In the genomic region with DNA sequence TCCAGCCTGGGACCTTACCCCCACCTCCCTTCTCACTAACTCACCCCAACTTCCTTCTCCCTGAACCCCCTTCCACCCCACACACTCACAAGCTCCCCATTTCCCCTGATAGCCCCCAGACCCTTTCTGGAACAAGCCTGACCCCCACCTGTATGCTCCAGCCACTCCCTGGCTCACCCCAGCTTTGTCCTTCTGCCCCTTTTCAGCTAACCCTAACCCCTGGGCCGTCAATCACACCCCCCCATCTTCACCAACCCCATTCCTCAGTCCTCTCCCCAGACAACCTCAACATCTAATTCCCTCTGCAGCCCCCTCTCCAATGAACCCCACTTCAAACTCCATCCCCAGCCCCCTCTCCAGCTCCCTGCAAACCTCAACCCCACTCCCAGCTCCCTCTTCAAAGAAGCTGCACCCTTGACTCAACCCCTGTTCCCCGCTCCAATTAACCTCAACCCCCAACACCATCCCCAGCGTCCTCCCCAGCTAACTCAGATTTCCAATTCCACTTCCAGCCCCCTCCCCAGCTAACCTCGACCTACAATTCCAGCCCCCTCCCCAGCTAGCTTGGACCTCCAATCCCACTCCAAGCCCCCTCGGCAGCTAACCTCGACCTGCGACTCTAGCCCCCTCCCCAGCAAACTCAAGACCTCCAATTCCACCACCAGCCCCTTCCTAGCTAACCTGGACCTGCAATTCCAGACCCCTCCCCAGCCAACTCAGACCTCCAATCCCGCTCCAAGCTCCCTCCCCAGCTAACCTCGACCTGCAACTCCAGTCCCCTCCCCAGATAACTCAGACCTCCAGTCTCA, we compare ENCODE assay signal across 8 cellular contexts. TPM values are rescaled to one million over a fixed set of nuclear protein-coding genes. Genes with fewer than 3 reads are reported as not detected.
DNase-seq lines count a peak whose midpoint lies in the region; TF ChIP-seq lines count a peak whose summit lies in the region.
"Had no signal": no experiment of that assay in that cellular context is flagged by ENCODE, and none has a peak within 500 bp of the region (broad histone marks: within the 10 kb centered on the region; RNA-seq: fewer than 3 reads in every experiment).

No MANE protein-coding gene starts in this region.

- no peak overlapping the region for H3K27ac ChIP-seq in SK-N-MC
- H3K27ac ChIP-seq in smooth muscle cell (ENCODE audit: low read depth), result no peak overlapping the region

- no peaks in the 10 kb centered on the region for H3K4me1 ChIP-seq in smooth muscle cell (ENCODE audit: low read depth)

- H4K20me1 ChIP-seq in smooth muscle cell (ENCODE audit: low read depth), result no peaks in the 10 kb centered on the region

- H3K79me2 ChIP-seq in smooth muscle cell (ENCODE audit: low read depth), result no peaks in the 10 kb centered on the region

- 29% methylated on average over 5 of the region's 9 CpGs for WGBS in smooth muscle cell (ENCODE audit: low lambda C conversion rate)

- no peak overlapping the region for H3K9ac ChIP-seq in SK-N-MC (ENCODE audit: insufficient read length)
- H3K9ac ChIP-seq in smooth muscle cell (ENCODE audit: low read depth), result no peak overlapping the region

- no peaks in the 10 kb centered on the region for H3K9me3 ChIP-seq in SK-N-MC (ENCODE audit: low read depth, low read length)
- H3K9me3 ChIP-seq in smooth muscle cell (replicated peaks; ENCODE audit: low read depth), result no peaks in the 10 kb centered on the region

- no peaks in the 10 kb centered on the region for H3K36me3 ChIP-seq in SK-N-MC (ENCODE audit: insufficient read depth, low read length)
- no peaks in the 10 kb centered on the region for H3K36me3 ChIP-seq in smooth muscle cell (ENCODE audit: low read depth)

- DNase-seq in GM12865 (ENCODE audit: low read depth) (no peak), SK-N-MC (ENCODE audit: low read depth, low spot score) (no peak), smooth muscle cell (lab: John Stamatoyannopoulos, UW; ENCODE audit: unreplicated experiment) (no peak), NCI-H1694 treated with DMSO at 0.1 percent for 48 hours (lab: John Stamatoyannopoulos, UW) (no peak), AG08396 (ENCODE audit: low spot score) (no peak), OCI-M1 (lab: John Stamatoyannopoulos, UW) (no peak)
- DNase-seq: NCI-H1417 treated with DMSO at 0.1 percent for 48 hours had no signal

- peaks cover 9% of the 10 kb centered on the region for H3K27me3 ChIP-seq in smooth muscle cell (ENCODE audit: low read depth)

- TF ChIP-seq CTCF in GM12865 (IDR thresholded peaks at IDR 0.05; ENCODE audit: insufficient read depth, low read depth, low read length, missing control alignments) (no peak), smooth muscle cell (IDR thresholded peaks at IDR 0.05; ENCODE audit: borderline replicate concordance, insufficient read depth, poor library complexity, severe bottlenecking) (no peak)

- no peak overlapping the region for H2AFZ ChIP-seq in smooth muscle cell (ENCODE audit: low read depth)

- peaks cover 8% of the 10 kb centered on the region for H3F3A ChIP-seq in smooth muscle cell (ENCODE audit: low read depth)

- peak overlapping the region; percentile 82 for H3K4me2 ChIP-seq in smooth muscle cell

- H3K4me3 ChIP-seq in GM12865 (ENCODE audit: low read depth, low read length) (peak overlapping the region; percentile 86), SK-N-MC (peak overlapping the region; percentile 79), iPS-11a (ENCODE audit: low read depth, low read length) (peak overlapping the region; percentile 50), smooth muscle cell (peak overlapping the region; percentile 58)

RNA-seq across cellular contexts. Expression of gene GNG7, which starts 0.9 kb away (rescaled TPM):
- total RNA-seq in smooth muscle cell, result 1.7 and 2.1 TPM in 2 replicates
- 2.3 and 2.6 TPM in 2 replicates for polyA plus RNA-seq in smooth muscle cell

RNA-seq across cellular contexts. Expression of gene DIRAS1, which starts 19.6 kb away (rescaled TPM):
- total RNA-seq in smooth muscle cell, result 6.7 and 7.9 TPM in 2 replicates
- polyA plus RNA-seq in smooth muscle cell, result 7.2 and 11.3 TPM in 2 replicates

RNA-seq across cellular contexts. Expression of gene SLC39A3, which starts 38.3 kb away (rescaled TPM):
- 24.2 and 25.2 TPM in 2 replicates for total RNA-seq in smooth muscle cell
- polyA plus RNA-seq in smooth muscle cell, result 46.1 and 56.1 TPM in 2 replicates
